Comparison of ENCODE assay signal across 1 cellular context in the genomic region with DNA sequence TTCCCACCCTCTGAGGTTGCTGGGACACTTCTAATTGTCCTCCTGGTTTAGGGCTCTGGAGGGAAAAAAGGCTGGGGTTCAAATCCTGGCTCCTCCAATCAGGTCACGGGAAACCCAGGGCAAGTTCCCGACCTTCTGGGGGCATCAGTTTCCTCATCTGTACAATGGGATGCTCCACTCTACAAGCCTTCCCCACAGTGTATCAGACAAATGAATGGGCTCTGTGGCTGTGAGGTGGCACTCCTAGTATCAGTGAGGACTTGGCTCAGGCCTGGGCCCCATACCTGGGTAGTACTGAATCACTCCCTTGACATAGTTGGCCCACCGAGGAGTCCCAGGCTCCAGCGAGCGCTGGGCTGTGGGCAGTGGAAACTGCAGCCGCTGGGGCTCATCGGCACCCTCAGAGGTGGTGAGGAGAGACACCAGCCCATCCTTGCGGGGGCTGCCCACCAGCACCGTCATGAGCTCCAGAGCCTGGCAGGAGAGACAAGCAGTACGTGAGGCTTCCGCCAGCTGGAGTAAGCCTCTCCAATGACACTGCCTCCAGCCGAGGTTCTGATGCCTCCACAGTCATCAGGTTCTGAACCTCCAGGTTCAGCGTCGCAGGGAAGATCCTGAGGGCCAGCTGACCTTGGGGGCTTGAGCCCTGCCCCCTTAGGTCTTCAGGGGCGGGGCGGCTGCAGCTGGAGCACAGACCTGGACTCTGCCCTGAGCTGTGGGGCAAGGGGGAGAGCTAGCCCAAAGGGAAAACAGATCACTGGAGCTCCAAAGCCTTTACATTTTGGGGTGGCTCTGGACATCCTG.
TF ChIP-seq lines count a peak whose summit lies in the region.

No MANE protein-coding gene starts in this region.

TF ChIP-seq in HepG2, 621 proteins besides CTCF, POLR2A, EP300 and RAD21 (continued from another document and continues in another):
- TF ChIP-seq, protein P1, sequence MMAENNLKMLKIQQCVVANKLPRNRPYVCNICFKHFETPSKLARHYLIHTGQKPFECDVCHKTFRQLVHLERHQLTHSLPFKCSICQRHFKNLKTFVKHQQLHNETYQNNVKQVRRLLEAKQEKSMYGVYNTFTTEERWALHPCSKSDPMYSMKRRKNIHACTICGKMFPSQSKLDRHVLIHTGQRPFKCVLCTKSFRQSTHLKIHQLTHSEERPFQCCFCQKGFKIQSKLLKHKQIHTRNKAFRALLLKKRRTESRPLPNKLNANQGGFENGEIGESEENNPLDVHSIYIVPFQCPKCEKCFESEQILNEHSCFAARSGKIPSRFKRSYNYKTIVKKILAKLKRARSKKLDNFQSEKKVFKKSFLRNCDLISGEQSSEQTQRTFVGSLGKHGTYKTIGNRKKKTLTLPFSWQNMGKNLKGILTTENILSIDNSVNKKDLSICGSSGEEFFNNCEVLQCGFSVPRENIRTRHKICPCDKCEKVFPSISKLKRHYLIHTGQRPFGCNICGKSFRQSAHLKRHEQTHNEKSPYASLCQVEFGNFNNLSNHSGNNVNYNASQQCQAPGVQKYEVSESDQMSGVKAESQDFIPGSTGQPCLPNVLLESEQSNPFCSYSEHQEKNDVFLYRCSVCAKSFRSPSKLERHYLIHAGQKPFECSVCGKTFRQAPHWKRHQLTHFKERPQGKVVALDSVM (CRISPR knock-in tag; IDR thresholded peaks at IDR 0.05), result peak; percentile 77
- TF ChIP-seq ZNF317 (CRISPR knock-in tag; IDR thresholded peaks at IDR 0.05) (no peak), MXD4 (CRISPR knock-in tag; IDR thresholded peaks at IDR 0.05) (peak; percentile 14; the same call in 1 of the 2 replicates), TARDBP (CRISPR knock-in tag; IDR thresholded peaks at IDR 0.05) (peak; percentile 71; the same call in 1 of the 2 replicates), ZNF44 (CRISPR knock-in tag; IDR thresholded peaks at IDR 0.05) (peak; percentile 63; the same call in 1 of the 2 replicates), ZNF782 (CRISPR knock-in tag; IDR thresholded peaks at IDR 0.05; ENCODE audit: borderline replicate concordance) (no peak; the same call in 1 of the 2 replicates), JARID2 (CRISPR knock-in tag; IDR thresholded peaks at IDR 0.05; ENCODE audit: insufficient replicate concordance) (peak; percentile 94), ZSCAN25 (CRISPR knock-in tag; IDR thresholded peaks at IDR 0.05) (peak; percentile 74), IRF2 (CRISPR knock-in tag; IDR thresholded peaks at IDR 0.05) (peak; percentile 73), CEBPG (CRISPR knock-in tag; IDR thresholded peaks at IDR 0.05) (peak; percentile 40; the same call in 1 of the 2 replicates), CBFB (CRISPR knock-in tag; IDR thresholded peaks at IDR 0.05) (peak; percentile 18; the same call in 1 of the 2 replicates), NFKB2 (CRISPR knock-in tag; IDR thresholded peaks at IDR 0.05; ENCODE audit: borderline replicate concordance) (peak; percentile 25; the same call in 1 of the 2 replicates), TEAD2 (CRISPR knock-in tag; IDR thresholded peaks at IDR 0.05) (no peak), KDM3A (CRISPR knock-in tag; IDR thresholded peaks at IDR 0.05; ENCODE audit: low read depth) (peak; percentile 86; the same call in 1 of the 2 replicates), ZSCAN22 (CRISPR knock-in tag; IDR thresholded peaks at IDR 0.05) (peak; percentile 46; the same call in 1 of the 2 replicates), HIVEP1 (CRISPR knock-in tag; IDR thresholded peaks at IDR 0.05) (0 out of 2 replicates have a peak, but pooled peaks have one; percentile 8), SIX1 (CRISPR knock-in tag; IDR thresholded peaks at IDR 0.05; ENCODE audit: borderline replicate concordance) (0 out of 2 replicates have a peak, but pooled peaks have one; percentile 41)
- TF ChIP-seq, protein P2, sequence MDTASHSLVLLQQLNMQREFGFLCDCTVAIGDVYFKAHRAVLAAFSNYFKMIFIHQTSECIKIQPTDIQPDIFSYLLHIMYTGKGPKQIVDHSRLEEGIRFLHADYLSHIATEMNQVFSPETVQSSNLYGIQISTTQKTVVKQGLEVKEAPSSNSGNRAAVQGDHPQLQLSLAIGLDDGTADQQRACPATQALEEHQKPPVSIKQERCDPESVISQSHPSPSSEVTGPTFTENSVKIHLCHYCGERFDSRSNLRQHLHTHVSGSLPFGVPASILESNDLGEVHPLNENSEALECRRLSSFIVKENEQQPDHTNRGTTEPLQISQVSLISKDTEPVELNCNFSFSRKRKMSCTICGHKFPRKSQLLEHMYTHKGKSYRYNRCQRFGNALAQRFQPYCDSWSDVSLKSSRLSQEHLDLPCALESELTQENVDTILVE (CRISPR knock-in tag; IDR thresholded peaks at IDR 0.05), result peak; percentile 84
- TF ChIP-seq, protein P3, sequence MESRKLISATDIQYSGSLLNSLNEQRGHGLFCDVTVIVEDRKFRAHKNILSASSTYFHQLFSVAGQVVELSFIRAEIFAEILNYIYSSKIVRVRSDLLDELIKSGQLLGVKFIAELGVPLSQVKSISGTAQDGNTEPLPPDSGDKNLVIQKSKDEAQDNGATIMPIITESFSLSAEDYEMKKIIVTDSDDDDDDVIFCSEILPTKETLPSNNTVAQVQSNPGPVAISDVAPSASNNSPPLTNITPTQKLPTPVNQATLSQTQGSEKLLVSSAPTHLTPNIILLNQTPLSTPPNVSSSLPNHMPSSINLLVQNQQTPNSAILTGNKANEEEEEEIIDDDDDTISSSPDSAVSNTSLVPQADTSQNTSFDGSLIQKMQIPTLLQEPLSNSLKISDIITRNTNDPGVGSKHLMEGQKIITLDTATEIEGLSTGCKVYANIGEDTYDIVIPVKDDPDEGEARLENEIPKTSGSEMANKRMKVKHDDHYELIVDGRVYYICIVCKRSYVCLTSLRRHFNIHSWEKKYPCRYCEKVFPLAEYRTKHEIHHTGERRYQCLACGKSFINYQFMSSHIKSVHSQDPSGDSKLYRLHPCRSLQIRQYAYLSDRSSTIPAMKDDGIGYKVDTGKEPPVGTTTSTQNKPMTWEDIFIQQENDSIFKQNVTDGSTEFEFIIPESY (CRISPR knock-in tag; IDR thresholded peaks at IDR 0.05), result peak; percentile 84
- TF ChIP-seq, protein P4, sequence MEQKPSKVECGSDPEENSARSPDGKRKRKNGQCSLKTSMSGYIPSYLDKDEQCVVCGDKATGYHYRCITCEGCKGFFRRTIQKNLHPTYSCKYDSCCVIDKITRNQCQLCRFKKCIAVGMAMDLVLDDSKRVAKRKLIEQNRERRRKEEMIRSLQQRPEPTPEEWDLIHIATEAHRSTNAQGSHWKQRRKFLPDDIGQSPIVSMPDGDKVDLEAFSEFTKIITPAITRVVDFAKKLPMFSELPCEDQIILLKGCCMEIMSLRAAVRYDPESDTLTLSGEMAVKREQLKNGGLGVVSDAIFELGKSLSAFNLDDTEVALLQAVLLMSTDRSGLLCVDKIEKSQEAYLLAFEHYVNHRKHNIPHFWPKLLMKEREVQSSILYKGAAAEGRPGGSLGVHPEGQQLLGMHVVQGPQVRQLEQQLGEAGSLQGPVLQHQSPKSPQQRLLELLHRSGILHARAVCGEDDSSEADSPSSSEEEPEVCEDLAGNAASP (CRISPR knock-in tag; IDR thresholded peaks at IDR 0.05; ENCODE audit: borderline replicate concordance), result peak; percentile 55; the same call in 1 of the 2 replicates
- TF ChIP-seq, protein P5, sequence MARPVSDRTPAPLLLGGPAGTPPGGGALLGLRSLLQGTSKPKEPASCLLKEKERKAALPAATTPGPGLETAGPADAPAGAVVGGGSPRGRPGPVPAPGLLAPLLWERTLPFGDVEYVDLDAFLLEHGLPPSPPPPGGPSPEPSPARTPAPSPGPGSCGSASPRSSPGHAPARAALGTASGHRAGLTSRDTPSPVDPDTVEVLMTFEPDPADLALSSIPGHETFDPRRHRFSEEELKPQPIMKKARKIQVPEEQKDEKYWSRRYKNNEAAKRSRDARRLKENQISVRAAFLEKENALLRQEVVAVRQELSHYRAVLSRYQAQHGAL (CRISPR knock-in tag; IDR thresholded peaks at IDR 0.05; ENCODE audit: not compliant biosample characterization), result peak; percentile 41
- TF ChIP-seq, protein P6, sequence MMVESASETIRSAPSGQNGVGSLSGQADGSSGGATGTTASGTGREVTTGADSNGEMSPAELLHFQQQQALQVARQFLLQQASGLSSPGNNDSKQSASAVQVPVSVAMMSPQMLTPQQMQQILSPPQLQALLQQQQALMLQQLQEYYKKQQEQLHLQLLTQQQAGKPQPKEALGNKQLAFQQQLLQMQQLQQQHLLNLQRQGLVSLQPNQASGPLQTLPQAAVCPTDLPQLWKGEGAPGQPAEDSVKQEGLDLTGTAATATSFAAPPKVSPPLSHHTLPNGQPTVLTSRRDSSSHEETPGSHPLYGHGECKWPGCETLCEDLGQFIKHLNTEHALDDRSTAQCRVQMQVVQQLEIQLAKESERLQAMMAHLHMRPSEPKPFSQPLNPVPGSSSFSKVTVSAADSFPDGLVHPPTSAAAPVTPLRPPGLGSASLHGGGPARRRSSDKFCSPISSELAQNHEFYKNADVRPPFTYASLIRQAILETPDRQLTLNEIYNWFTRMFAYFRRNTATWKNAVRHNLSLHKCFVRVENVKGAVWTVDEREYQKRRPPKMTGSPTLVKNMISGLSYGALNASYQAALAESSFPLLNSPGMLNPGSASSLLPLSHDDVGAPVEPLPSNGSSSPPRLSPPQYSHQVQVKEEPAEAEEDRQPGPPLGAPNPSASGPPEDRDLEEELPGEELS (CRISPR knock-in tag; IDR thresholded peaks at IDR 0.05), result peak; percentile 69; the same call in 1 of the 2 replicates
- TF ChIP-seq, protein P7, sequence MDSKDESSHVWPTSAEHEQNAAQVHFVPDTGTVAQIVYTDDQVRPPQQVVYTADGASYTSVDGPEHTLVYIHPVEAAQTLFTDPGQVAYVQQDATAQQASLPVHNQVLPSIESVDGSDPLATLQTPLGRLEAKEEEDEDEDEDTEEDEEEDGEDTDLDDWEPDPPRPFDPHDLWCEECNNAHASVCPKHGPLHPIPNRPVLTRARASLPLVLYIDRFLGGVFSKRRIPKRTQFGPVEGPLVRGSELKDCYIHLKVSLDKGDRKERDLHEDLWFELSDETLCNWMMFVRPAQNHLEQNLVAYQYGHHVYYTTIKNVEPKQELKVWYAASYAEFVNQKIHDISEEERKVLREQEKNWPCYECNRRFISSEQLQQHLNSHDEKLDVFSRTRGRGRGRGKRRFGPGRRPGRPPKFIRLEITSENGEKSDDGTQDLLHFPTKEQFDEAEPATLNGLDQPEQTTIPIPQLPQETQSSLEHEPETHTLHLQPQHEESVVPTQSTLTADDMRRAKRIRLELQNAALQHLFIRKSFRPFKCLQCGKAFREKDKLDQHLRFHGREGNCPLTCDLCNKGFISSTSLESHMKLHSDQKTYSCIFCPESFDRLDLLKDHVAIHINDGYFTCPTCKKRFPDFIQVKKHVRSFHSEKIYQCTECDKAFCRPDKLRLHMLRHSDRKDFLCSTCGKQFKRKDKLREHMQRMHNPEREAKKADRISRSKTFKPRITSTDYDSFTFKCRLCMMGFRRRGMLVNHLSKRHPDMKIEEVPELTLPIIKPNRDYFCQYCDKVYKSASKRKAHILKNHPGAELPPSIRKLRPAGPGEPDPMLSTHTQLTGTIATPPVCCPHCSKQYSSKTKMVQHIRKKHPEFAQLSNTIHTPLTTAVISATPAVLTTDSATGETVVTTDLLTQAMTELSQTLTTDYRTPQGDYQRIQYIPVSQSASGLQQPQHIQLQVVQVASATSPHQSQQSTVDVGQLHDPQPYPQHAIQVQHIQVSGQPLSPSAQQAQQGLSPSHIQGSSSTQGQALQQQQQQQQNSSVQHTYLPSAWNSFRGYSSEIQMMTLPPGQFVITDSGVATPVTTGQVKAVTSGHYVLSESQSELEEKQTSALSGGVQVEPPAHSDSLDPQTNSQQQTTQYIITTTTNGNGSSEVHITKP (CRISPR knock-in tag; IDR thresholded peaks at IDR 0.05; ENCODE audit: low read depth), result no peak
- TF ChIP-seq, protein P8, sequence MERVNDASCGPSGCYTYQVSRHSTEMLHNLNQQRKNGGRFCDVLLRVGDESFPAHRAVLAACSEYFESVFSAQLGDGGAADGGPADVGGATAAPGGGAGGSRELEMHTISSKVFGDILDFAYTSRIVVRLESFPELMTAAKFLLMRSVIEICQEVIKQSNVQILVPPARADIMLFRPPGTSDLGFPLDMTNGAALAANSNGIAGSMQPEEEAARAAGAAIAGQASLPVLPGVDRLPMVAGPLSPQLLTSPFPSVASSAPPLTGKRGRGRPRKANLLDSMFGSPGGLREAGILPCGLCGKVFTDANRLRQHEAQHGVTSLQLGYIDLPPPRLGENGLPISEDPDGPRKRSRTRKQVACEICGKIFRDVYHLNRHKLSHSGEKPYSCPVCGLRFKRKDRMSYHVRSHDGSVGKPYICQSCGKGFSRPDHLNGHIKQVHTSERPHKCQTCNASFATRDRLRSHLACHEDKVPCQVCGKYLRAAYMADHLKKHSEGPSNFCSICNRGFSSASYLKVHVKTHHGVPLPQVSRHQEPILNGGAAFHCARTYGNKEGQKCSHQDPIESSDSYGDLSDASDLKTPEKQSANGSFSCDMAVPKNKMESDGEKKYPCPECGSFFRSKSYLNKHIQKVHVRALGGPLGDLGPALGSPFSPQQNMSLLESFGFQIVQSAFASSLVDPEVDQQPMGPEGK (CRISPR knock-in tag; IDR thresholded peaks at IDR 0.05), result peak; percentile 98
- TF ChIP-seq, protein P9, sequence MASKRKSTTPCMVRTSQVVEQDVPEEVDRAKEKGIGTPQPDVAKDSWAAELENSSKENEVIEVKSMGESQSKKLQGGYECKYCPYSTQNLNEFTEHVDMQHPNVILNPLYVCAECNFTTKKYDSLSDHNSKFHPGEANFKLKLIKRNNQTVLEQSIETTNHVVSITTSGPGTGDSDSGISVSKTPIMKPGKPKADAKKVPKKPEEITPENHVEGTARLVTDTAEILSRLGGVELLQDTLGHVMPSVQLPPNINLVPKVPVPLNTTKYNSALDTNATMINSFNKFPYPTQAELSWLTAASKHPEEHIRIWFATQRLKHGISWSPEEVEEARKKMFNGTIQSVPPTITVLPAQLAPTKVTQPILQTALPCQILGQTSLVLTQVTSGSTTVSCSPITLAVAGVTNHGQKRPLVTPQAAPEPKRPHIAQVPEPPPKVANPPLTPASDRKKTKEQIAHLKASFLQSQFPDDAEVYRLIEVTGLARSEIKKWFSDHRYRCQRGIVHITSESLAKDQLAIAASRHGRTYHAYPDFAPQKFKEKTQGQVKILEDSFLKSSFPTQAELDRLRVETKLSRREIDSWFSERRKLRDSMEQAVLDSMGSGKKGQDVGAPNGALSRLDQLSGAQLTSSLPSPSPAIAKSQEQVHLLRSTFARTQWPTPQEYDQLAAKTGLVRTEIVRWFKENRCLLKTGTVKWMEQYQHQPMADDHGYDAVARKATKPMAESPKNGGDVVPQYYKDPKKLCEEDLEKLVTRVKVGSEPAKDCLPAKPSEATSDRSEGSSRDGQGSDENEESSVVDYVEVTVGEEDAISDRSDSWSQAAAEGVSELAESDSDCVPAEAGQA (IDR thresholded peaks at IDR 0.05; ENCODE audit: low read depth), result no peak
- TF ChIP-seq, protein P9 (CRISPR knock-in tag; IDR thresholded peaks at IDR 0.05; ENCODE audit: borderline replicate concordance), result no peak
